Comparison of ENCODE assay signal across 12 cellular contexts in genomic region chr4:38322709-38323108, GRCh38.
A peak's percentile ranks its signal among the peaks of the same experiment; 100 is the strongest.
DNase-seq lines count a peak whose midpoint lies in the region; ATAC-seq, FAIRE-seq and TF ChIP-seq lines count a peak whose summit lies in the region.
"Had no signal": no experiment of that assay in that cellular context is flagged by ENCODE, and none has a peak within 500 bp of the region (broad histone marks: within the 10 kb centered on the region; RNA-seq: fewer than 3 reads in every experiment).

No MANE protein-coding gene starts in this region.

- H3K9me3 Mint-ChIP-seq in nephron progenitor cell = peaks cover 22% of the 10 kb centered on the region

- peaks cover 55% of the 10 kb centered on the region for H3K4me1 Mint-ChIP-seq in nephron progenitor cell

- H3K36me3 ChIP-seq in kidney (ENCODE audit: control insufficient read depth in 1 of 2, insufficient read depth in 2 of 2, low read length in 2 of 2) = no peaks in the 10 kb centered on the region

- no peak for ATAC-seq in HG02571 (IDR thresholded peaks at IDR 0.05; ENCODE audit: unreplicated experiment)

- H3K4me3 Mint-ChIP-seq in nephron progenitor cell = no peak overlapping the region

- no peak overlapping the region for H3K27ac Mint-ChIP-seq in nephron progenitor cell

- no peak overlapping the region for H3K9ac ChIP-seq in kidney (ENCODE audit: low read length in 2 of 2)

- in situ Hi-C loops in astrocyte of the spinal cord (cut with HindIII; ENCODE audit: low sequenced_read_pairs) = loop anchor here (25.0 kb wide), 1 partner anchor 340 kb away; the partner anchor contains the start of gene KLF3

- DNase-seq in AG09309 (ENCODE audit: low read depth) = peak; percentile 55
- DNase-seq in HK-2 (ENCODE audit: unreplicated experiment) = peak; percentile 33
- DNase-seq in astrocyte of the spinal cord (ENCODE audit: low read depth, low spot score) = peak; percentile 90
- DNase-seq in kidney = peak; percentile 84
- DNase-seq in middle frontal gyrus (ENCODE audit: extremely low spot score, low spot score) = no peak
- DNase-seq in nephron progenitor cell = no peak
- DNase-seq in COR-L47 (lab: John Stamatoyannopoulos, UW) = no peak
- DNase-seq: NCI-H1092 treated with DMSO at 0.1 percent for 48 hours, testis had no signal

- TF ChIP-seq CTCF in AG09309 (IDR thresholded peaks at IDR 0.05; ENCODE audit: control insufficient read depth, insufficient read depth, low read depth, low read length, missing control alignments) (peak; percentile 10), astrocyte of the spinal cord (IDR thresholded peaks at IDR 0.05; ENCODE audit: low read depth, low read length) (no peak), kidney (IDR thresholded peaks at IDR 0.05; ENCODE audit: borderline replicate concordance, extremely low read depth, insufficient read depth) (no peak), nephron progenitor cell (IDR thresholded peaks at IDR 0.05) (no peak)

- H3K4me3 ChIP-seq in AG09309 (ENCODE audit: control insufficient read depth, low read depth, low read length) = no peak overlapping the region
- H3K4me3 ChIP-seq in astrocyte of the spinal cord (ENCODE audit: low read depth, low read length) = no peak overlapping the region
- no peak overlapping the region for H3K4me3 ChIP-seq in kidney (ENCODE audit: low read length in 2 of 2)
- H3K4me3 ChIP-seq: testis had no signal

- peaks cover 12 to 21% of the 10 kb centered on the region in 2 donors for H3K4me1 ChIP-seq in kidney (ENCODE audit: control insufficient read depth in 1 of 2, insufficient read depth in 1 of 2, low read depth in 1 of 2, low read length in 2 of 2)

- intact Hi-C loops in kidney (cut with DNase I) = loop anchor here (10.0 kb wide), 1 partner anchor 352 kb away; no protein-coding TSS in a partner anchor

- no peak overlapping the region for H3K27ac ChIP-seq in kidney (ENCODE audit: low read depth in 2 of 2, low read length in 2 of 2)
- H3K27ac ChIP-seq: testis had no signal

- H3K36me3 Mint-ChIP-seq in nephron progenitor cell (ENCODE audit: low read depth) = peaks cover 6% of the 10 kb centered on the region

- no peaks in the 10 kb centered on the region for H3K9me3 ChIP-seq in kidney (ENCODE audit: control insufficient read depth in 1 of 2, low read length in 2 of 2)
- H3K9me3 ChIP-seq: testis had no signal

- H3K27me3 Mint-ChIP-seq in nephron progenitor cell (ENCODE audit: low read depth, poor library complexity) = no peaks in the 10 kb centered on the region

- no peak for FAIRE-seq in kidney (lab: Jason Lieb, UNC)
- FAIRE-seq: colon, TTC549 had no signal

Comparison
In these comparisons a context has a peak if more than half of its experiments do, and no peak if none do; other contexts are left out.
1. DNase-seq: peak in AG09309 (single experiment), HK-2 (single experiment), astrocyte of the spinal cord (single experiment) and kidney (single experiment); none in middle frontal gyrus (single experiment), nephron progenitor cell (single experiment) and COR-L47 (single experiment).